1 cellular context compared by ENCODE assay signal in the genomic region with DNA sequence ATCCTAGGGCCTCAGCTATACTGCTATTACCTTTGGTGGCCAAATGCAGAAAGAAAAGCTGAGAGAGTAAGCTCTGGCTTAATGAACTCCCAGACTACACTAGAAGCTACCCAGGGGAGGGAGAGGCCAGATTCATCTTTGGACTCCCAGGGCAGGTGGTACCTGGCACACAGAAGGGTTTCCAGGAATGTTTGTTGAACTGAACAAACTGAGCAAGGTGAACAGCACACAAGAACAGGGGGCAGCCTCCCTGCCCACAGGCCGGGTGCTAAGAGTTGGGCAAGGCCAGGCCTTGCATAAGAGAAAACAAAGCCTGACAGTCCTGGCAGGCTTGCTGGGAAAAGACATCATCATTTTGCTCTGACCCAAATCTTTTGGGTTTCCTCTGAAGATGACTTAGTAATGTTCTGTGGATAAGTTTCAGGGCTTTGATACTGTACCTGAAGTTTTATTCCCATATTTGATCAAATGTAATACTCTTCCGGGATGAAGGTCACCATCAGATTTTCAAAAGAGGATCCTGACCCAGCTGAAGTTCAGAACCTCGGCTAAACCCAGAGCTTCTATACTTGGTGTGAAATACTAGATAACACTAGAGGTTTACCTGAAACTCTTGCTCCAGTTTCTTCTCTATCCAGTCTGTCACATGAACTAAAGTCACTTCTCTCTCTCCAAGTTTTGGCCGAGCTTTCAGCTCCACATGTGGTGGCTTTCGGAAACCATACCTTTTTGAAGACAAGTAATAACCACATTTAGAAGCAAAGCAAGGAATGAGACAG.
TF ChIP-seq lines count a peak whose summit lies in the region.

No MANE protein-coding gene starts in this region.

TF ChIP-seq in HepG2, 621 proteins besides CTCF, POLR2A, EP300 and RAD21 (continues in another document):
- TF ChIP-seq ZNF703 (CRISPR knock-in tag; IDR thresholded peaks at IDR 0.05; ENCODE audit: borderline replicate concordance) (peak; percentile 92), GATAD2A (CRISPR knock-in tag; IDR thresholded peaks at IDR 0.05) (peak; percentile 100), TOPORS (CRISPR knock-in tag; IDR thresholded peaks at IDR 0.05) (peak; percentile 82), ZSCAN22 (CRISPR knock-in tag; IDR thresholded peaks at IDR 0.05) (peak; percentile 77), SOX6 (IDR thresholded peaks at IDR 0.05) (no peak), SOX6 (CRISPR knock-in tag; IDR thresholded peaks at IDR 0.05) (peak; percentile 99), SATB2 (CRISPR knock-in tag; IDR thresholded peaks at IDR 0.05) (0 out of 2 replicates have a peak, but pooled peaks have one; percentile 86), ZNF549 (CRISPR knock-in tag; IDR thresholded peaks at IDR 0.05) (no peak), LCORL (IDR thresholded peaks at IDR 0.05) (peak; percentile 88), LCORL (CRISPR knock-in tag; IDR thresholded peaks at IDR 0.05) (peak; percentile 99), TFDP1 (CRISPR knock-in tag; IDR thresholded peaks at IDR 0.05; ENCODE audit: borderline replicate concordance) (peak; percentile 73; the same call in 1 of the 2 replicates), ZNF557 (CRISPR knock-in tag; IDR thresholded peaks at IDR 0.05) (0 out of 2 replicates have a peak, but pooled peaks have one; percentile 65), TBX2 (CRISPR knock-in tag; IDR thresholded peaks at IDR 0.05; ENCODE audit: borderline replicate concordance) (peak; percentile 99), ZNF318 (CRISPR knock-in tag; IDR thresholded peaks at IDR 0.05) (peak; percentile 96), ZNF30 (CRISPR knock-in tag; IDR thresholded peaks at IDR 0.05) (no peak), ZSCAN31 (CRISPR knock-in tag; IDR thresholded peaks at IDR 0.05; ENCODE audit: low read depth) (peak; percentile 52; the same call in 1 of the 2 replicates), ZNF160 (CRISPR knock-in tag; IDR thresholded peaks at IDR 0.05) (peak; percentile 79; the same call in 1 of the 2 replicates), NFYB (CRISPR knock-in tag; IDR thresholded peaks at IDR 0.05) (0 out of 2 replicates have a peak, but pooled peaks have one; percentile 30), ZNF850 (CRISPR knock-in tag; conservative IDR thresholded peaks at IDR 0.05) (no peak), MIER2 (CRISPR knock-in tag; IDR thresholded peaks at IDR 0.05) (peak; percentile 91), ZSCAN9 (CRISPR knock-in tag; IDR thresholded peaks at IDR 0.05; ENCODE audit: borderline replicate concordance) (peak; percentile 95; the same call in 1 of the 2 replicates), ARNT (IDR thresholded peaks at IDR 0.05) (no peak), ZNF607 (CRISPR knock-in tag; IDR thresholded peaks at IDR 0.05; ENCODE audit: borderline replicate concordance) (no peak; the same call in 1 of the 2 replicates), ZKSCAN8 (CRISPR knock-in tag; IDR thresholded peaks at IDR 0.05; ENCODE audit: borderline replicate concordance) (peak; percentile 98), HNF4A (CRISPR knock-in tag; IDR thresholded peaks at IDR 0.05) (peak; percentile 100), RCOR2 (CRISPR knock-in tag; IDR thresholded peaks at IDR 0.05) (peak; percentile 100), RNF2 (conservative IDR thresholded peaks at IDR 0.05; ENCODE audit: low read depth) (no peak), FOXK2 (IDR thresholded peaks at IDR 0.05) (no peak), ZNF878 (CRISPR knock-in tag; IDR thresholded peaks at IDR 0.05) (peak; percentile 95), ZNF230 (CRISPR knock-in tag; IDR thresholded peaks at IDR 0.05) (peak; percentile 69; the same call in 1 of the 2 replicates), NCOA1 (CRISPR knock-in tag; IDR thresholded peaks at IDR 0.05) (peak; percentile 40; the same call in 1 of the 2 replicates), SMAD9 (CRISPR knock-in tag; IDR thresholded peaks at IDR 0.05) (no peak), KLF6 (CRISPR knock-in tag; IDR thresholded peaks at IDR 0.05) (peak; percentile 95), NRL (CRISPR knock-in tag; IDR thresholded peaks at IDR 0.05; ENCODE audit: borderline replicate concordance) (peak; percentile 79; the same call in 1 of the 2 replicates), YEATS4 (CRISPR knock-in tag; IDR thresholded peaks at IDR 0.05; ENCODE audit: borderline replicate concordance) (peak; percentile 92), KLF16 (CRISPR knock-in tag; IDR thresholded peaks at IDR 0.05) (peak in 1 of 2 experiments; percentile 98; a peak in 2 of 4 replicates), ZMYM4 (CRISPR knock-in tag; IDR thresholded peaks at IDR 0.05) (peak; percentile 94), RXRB (CRISPR knock-in tag; IDR thresholded peaks at IDR 0.05; ENCODE audit: borderline replicate concordance) (peak; percentile 98), ZNF431 (CRISPR knock-in tag; IDR thresholded peaks at IDR 0.05; ENCODE audit: borderline replicate concordance, low read depth) (peak; percentile 75; the same call in 1 of the 2 replicates), SAFB2 (CRISPR knock-in tag; IDR thresholded peaks at IDR 0.05; ENCODE audit: borderline replicate concordance, low read depth) (peak; percentile 35; the same call in 1 of the 2 replicates), ZBTB14 (CRISPR knock-in tag; IDR thresholded peaks at IDR 0.05) (no peak), ZNF776 (CRISPR knock-in tag; IDR thresholded peaks at IDR 0.05) (no peak), ZNF350 (CRISPR knock-in tag; IDR thresholded peaks at IDR 0.05; ENCODE audit: borderline replicate concordance, low read depth) (peak; percentile 99)
- TF ChIP-seq, protein P1, sequence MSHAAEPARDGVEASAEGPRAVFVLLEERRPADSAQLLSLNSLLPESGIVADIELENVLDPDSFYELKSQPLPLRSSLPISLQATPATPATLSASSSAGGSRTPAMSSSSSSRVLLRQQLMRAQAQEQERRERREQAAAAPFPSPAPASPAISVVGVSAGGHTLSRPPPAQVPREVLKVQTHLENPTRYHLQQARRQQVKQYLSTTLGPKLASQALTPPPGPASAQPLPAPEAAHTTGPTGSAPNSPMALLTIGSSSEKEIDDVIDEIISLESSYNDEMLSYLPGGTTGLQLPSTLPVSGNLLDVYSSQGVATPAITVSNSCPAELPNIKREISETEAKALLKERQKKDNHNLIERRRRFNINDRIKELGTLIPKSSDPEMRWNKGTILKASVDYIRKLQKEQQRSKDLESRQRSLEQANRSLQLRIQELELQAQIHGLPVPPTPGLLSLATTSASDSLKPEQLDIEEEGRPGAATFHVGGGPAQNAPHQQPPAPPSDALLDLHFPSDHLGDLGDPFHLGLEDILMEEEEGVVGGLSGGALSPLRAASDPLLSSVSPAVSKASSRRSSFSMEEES (CRISPR knock-in tag; IDR thresholded peaks at IDR 0.05) = peak; percentile 92
- TF ChIP-seq, protein P2, sequence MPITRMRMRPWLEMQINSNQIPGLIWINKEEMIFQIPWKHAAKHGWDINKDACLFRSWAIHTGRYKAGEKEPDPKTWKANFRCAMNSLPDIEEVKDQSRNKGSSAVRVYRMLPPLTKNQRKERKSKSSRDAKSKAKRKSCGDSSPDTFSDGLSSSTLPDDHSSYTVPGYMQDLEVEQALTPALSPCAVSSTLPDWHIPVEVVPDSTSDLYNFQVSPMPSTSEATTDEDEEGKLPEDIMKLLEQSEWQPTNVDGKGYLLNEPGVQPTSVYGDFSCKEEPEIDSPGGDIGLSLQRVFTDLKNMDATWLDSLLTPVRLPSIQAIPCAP (CRISPR knock-in tag; IDR thresholded peaks at IDR 0.05; ENCODE audit: low read depth) = no peak
- TF ChIP-seq, protein P3, sequence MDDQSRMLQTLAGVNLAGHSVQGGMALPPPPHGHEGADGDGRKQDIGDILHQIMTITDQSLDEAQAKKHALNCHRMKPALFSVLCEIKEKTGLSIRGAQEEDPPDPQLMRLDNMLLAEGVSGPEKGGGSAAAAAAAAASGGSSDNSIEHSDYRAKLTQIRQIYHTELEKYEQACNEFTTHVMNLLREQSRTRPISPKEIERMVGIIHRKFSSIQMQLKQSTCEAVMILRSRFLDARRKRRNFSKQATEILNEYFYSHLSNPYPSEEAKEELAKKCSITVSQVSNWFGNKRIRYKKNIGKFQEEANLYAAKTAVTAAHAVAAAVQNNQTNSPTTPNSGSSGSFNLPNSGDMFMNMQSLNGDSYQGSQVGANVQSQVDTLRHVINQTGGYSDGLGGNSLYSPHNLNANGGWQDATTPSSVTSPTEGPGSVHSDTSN (CRISPR knock-in tag; IDR thresholded peaks at IDR 0.05; ENCODE audit: borderline replicate concordance) = no peak
- TF ChIP-seq, protein P4, sequence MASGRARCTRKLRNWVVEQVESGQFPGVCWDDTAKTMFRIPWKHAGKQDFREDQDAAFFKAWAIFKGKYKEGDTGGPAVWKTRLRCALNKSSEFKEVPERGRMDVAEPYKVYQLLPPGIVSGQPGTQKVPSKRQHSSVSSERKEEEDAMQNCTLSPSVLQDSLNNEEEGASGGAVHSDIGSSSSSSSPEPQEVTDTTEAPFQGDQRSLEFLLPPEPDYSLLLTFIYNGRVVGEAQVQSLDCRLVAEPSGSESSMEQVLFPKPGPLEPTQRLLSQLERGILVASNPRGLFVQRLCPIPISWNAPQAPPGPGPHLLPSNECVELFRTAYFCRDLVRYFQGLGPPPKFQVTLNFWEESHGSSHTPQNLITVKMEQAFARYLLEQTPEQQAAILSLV (CRISPR knock-in tag; IDR thresholded peaks at IDR 0.05; ENCODE audit: borderline replicate concordance) = peak; percentile 78; the same call in 1 of the 2 replicates
- TF ChIP-seq, protein P5, sequence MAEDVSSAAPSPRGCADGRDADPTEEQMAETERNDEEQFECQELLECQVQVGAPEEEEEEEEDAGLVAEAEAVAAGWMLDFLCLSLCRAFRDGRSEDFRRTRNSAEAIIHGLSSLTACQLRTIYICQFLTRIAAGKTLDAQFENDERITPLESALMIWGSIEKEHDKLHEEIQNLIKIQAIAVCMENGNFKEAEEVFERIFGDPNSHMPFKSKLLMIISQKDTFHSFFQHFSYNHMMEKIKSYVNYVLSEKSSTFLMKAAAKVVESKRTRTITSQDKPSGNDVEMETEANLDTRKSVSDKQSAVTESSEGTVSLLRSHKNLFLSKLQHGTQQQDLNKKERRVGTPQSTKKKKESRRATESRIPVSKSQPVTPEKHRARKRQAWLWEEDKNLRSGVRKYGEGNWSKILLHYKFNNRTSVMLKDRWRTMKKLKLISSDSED (CRISPR knock-in tag; IDR thresholded peaks at IDR 0.05) = no peak
